In genomic region chr17:66330646-66331037, GRCh38 we compare ENCODE assay signal across 19 cellular contexts. TPM values are rescaled to one million over a fixed set of nuclear protein-coding genes. Genes with fewer than 3 reads are reported as not detected.
DNase-seq lines count a peak whose midpoint lies in the region; ATAC-seq and TF ChIP-seq lines count a peak whose summit lies in the region.
"Had no signal": no experiment of that assay in that cellular context is flagged by ENCODE, and none has a peak within 500 bp of the region (broad histone marks: within the 10 kb centered on the region; RNA-seq: fewer than 3 reads in every experiment).

No MANE protein-coding gene starts in this region.

- POLR2A ChIA-PET in activated CD4-positive, alpha-beta T cell treated with anti-CD3 and anti-CD28 coated beads, Interleukin-2, amount 10 ng/mL, durations not matched to agents 7 days and 5 days (lab: Charles Lee): no interaction called here
- POLR2A ChIA-PET in HEK293T (lab: Yijun Ruan, JAX): no interaction called here
- POLR2A ChIA-PET in naive thymus-derived CD8-positive, alpha-beta T cell (lab: Charles Lee): interaction anchor here (0.7 to 3.7 kb wide), 12 partner anchors 9 to 84 kb away, joined by 3 to 46 read pairs (median 6); partner anchors contain the start of gene PRKCA

- H3K27ac Mint-ChIP-seq in activated CD4-positive, alpha-beta T cell treated with anti-CD3 and anti-CD28 coated beads, Interleukin-2, amount 10 ng/mL, durations not matched to agents 7 days and 5 days: peak overlapping the region; percentile 94
- peak overlapping the region; percentile 92 for H3K27ac Mint-ChIP-seq in activated naive CD8-positive, alpha-beta T cell treated with anti-CD3 and anti-CD28 coated beads for 36 hours
- peak overlapping the region; percentile 92 to 99 (median 98) for H3K27ac Mint-ChIP-seq in naive thymus-derived CD8-positive, alpha-beta T cell

- peaks cover 83% of the 10 kb centered on the region for H3K4me1 Mint-ChIP-seq in activated CD4-positive, alpha-beta T cell treated with anti-CD3 and anti-CD28 coated beads, Interleukin-2, amount 10 ng/mL, durations not matched to agents 7 days and 5 days
- peaks cover 65% of the 10 kb centered on the region for H3K4me1 Mint-ChIP-seq in activated naive CD8-positive, alpha-beta T cell treated with anti-CD3 and anti-CD28 coated beads for 36 hours
- H3K4me1 Mint-ChIP-seq in naive thymus-derived CD8-positive, alpha-beta T cell: peaks cover 46 to 80% (median 78%) of the 10 kb centered on the region in 4 donors

- intact Hi-C loops in left cardiac atrium (cut with DNase I) (no loop called here), posterior cingulate gyrus (cut with DNase I) (no loop called here)

- peaks cover 6% of the 10 kb centered on the region for H3K9me3 Mint-ChIP-seq in activated CD4-positive, alpha-beta T cell treated with anti-CD3 and anti-CD28 coated beads, Interleukin-2, amount 10 ng/mL, durations not matched to agents 7 days and 5 days
- no peaks in the 10 kb centered on the region for H3K9me3 Mint-ChIP-seq in activated naive CD8-positive, alpha-beta T cell treated with anti-CD3 and anti-CD28 coated beads for 36 hours
- H3K9me3 Mint-ChIP-seq in naive thymus-derived CD8-positive, alpha-beta T cell: peaks cover 0 to 10% (median 0%) of the 10 kb centered on the region in 9 donors

- H3K4me3 Mint-ChIP-seq in activated CD4-positive, alpha-beta T cell treated with anti-CD3 and anti-CD28 coated beads, Interleukin-2, amount 10 ng/mL, durations not matched to agents 7 days and 5 days: peak overlapping the region; percentile 63
- peak overlapping the region; percentile 69 for H3K4me3 Mint-ChIP-seq in activated naive CD8-positive, alpha-beta T cell treated with anti-CD3 and anti-CD28 coated beads for 36 hours
- peak overlapping the region; percentile 69 to 89 (median 84) for H3K4me3 Mint-ChIP-seq in naive thymus-derived CD8-positive, alpha-beta T cell

- H3K27me3 Mint-ChIP-seq in activated CD4-positive, alpha-beta T cell treated with anti-CD3 and anti-CD28 coated beads, Interleukin-2, amount 10 ng/mL, durations not matched to agents 7 days and 5 days: no peaks in the 10 kb centered on the region
- H3K27me3 Mint-ChIP-seq in activated naive CD8-positive, alpha-beta T cell treated with anti-CD3 and anti-CD28 coated beads for 36 hours: no peaks in the 10 kb centered on the region
- no peaks in the 10 kb centered on the region for H3K27me3 Mint-ChIP-seq in naive thymus-derived CD8-positive, alpha-beta T cell

- peak in 1 of 2 donors; percentile 0 for ATAC-seq in naive thymus-derived CD8-positive, alpha-beta T cell
- ATAC-seq in GM18907 (IDR thresholded peaks at IDR 0.05; ENCODE audit: unreplicated experiment): no peak
- no peak for ATAC-seq in left cardiac atrium
- ATAC-seq: gastrocnemius medialis had no signal

- no peak for DNase-seq in activated CD4-positive, alpha-beta T cell treated with anti-CD3 and anti-CD28 coated beads, Interleukin-2, amount 10 ng/mL, durations not matched to agents 7 days and 5 days
- DNase-seq in activated CD4-positive, alpha-beta T cell treated with anti-CD3 and anti-CD28 coated beads, Interleukin-2, amount 50 U/mL, for 1 hour: no peak
- DNase-seq in HEK293T (ENCODE audit: extremely low spot score): no peak
- DNase-seq in activated naive CD8-positive, alpha-beta T cell treated with anti-CD3 and anti-CD28 coated beads for 36 hours: no peak
- DNase-seq in naive thymus-derived CD8-positive, alpha-beta T cell: no peak
- no peak for DNase-seq in left cardiac atrium
- DNase-seq in posterior cingulate gyrus: no peak
- DNase-seq: activated CD4-positive, alpha-beta T cell treated with anti-CD3 and anti-CD28 coated beads for 4 hours; activated effector memory CD4-positive, alpha-beta T cell treated with Interleukin-2 at 50 U/mL for 16 hours; brain microvascular endothelial cell; cortex of kidney; gastrocnemius medialis; Kasumi-1; kidney glomerular epithelial cell; NCI-H1105 treated with DMSO at 0.1 percent for 48 hours; NCI-H69; T1000; upper lobe of left lung had no signal

- CTCF ChIA-PET in activated CD4-positive, alpha-beta T cell treated with anti-CD3 and anti-CD28 coated beads, Interleukin-2, amount 10 ng/mL, durations not matched to agents 7 days and 5 days (lab: Charles Lee): interaction anchor here (1.1 to 3.9 kb wide), 5 partner anchors 13 to 309 kb away, joined by 3 to 22 read pairs (median 5); no protein-coding TSS in a partner anchor
- CTCF ChIA-PET in HEK293T (lab: Yijun Ruan, JAX): no interaction called here

- peaks cover 39% of the 10 kb centered on the region for H3K36me3 Mint-ChIP-seq in activated CD4-positive, alpha-beta T cell treated with anti-CD3 and anti-CD28 coated beads, Interleukin-2, amount 10 ng/mL, durations not matched to agents 7 days and 5 days (ENCODE audit: low read depth)
- peaks cover 49% of the 10 kb centered on the region for H3K36me3 Mint-ChIP-seq in activated naive CD8-positive, alpha-beta T cell treated with anti-CD3 and anti-CD28 coated beads for 36 hours
- H3K36me3 Mint-ChIP-seq in naive thymus-derived CD8-positive, alpha-beta T cell: peaks cover 0 to 7% (median 5%) of the 10 kb centered on the region in 3 donors

TF ChIP-seq in HEK293T, 16 proteins besides CTCF, POLR2A, EP300 and RAD21:
- TF ChIP-seq PKNOX1 (IDR thresholded peaks at IDR 0.05) (peak; percentile 37), HDGF (IDR thresholded peaks at IDR 0.05; ENCODE audit: borderline replicate concordance) (no peak)

RNA-seq across cellular contexts. Expression of gene PRKCA, which starts 28.2 kb away (rescaled TPM):
- 10 to 100 TPM; 72.8 to 74.6 TPM for total RNA-seq in activated CD4-positive, alpha-beta T cell treated with anti-CD3 and anti-CD28 coated beads, Interleukin-2, amount 10 ng/mL, durations not matched to agents 7 days and 5 days
- total RNA-seq in activated naive CD8-positive, alpha-beta T cell treated with anti-CD3 and anti-CD28 coated beads for 36 hours: 10 to 100 TPM; 63.5 to 65.8 TPM
- 10 to 100 TPM; 90.6 to 97.3 TPM for total RNA-seq in naive thymus-derived CD8-positive, alpha-beta T cell
- 1 to 10 TPM; 1.3 to 5.8 (median 3.3) TPM for polyA plus RNA-seq in naive thymus-derived CD8-positive, alpha-beta T cell
- 1 to 10 TPM; 6.4 to 7.7 TPM for total RNA-seq in left cardiac atrium

Comparison
In these comparisons a context has a peak if more than half of its experiments do, and no peak if none do; other contexts are left out.
1. RNA of gene PRKCA, which starts 28.2 kb away (total RNA-seq): 90.6 to 97.3 TPM in naive thymus-derived CD8-positive, alpha-beta T cell, 72.8 to 74.6 TPM in activated CD4-positive, alpha-beta T cell treated with anti-CD3 and anti-CD28 coated beads, Interleukin-2, amount 10 ng/mL, durations not matched to agents 7 days and 5 days and 63.5 to 65.8 TPM in activated naive CD8-positive, alpha-beta T cell treated with anti-CD3 and anti-CD28 coated beads for 36 hours; 6.4 to 7.7 TPM in left cardiac atrium; every median in the first group is over 4 times any median in the second.
2. Peak in every context shown above with its lines, with median percentiles within 50 percentile points of each other: H3K27ac Mint-ChIP-seq and H3K4me3 Mint-ChIP-seq.